In the genomic region with DNA sequence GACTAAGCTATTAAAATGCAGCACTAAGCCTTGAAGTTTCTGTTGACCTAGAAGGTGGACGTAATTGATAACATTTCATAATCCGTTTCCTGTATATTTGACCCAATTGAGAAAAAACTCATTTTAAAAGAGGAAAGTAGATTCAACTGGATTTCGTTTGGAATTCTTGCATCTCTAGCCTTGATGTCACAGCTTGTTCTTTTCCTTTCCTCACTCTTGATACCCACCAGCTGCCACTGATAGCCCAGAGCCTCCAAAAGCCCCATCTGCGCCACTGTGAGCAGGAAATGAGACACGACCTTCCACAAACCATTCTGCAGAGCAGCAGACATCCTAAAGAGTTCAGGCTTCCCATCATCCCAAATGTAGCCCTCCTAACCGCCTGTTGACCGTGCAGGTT, we compare ENCODE assay signal across 1 cellular context.
TF ChIP-seq lines count a peak whose summit lies in the region.

No MANE protein-coding gene starts in this region.

TF ChIP-seq in GM23338, 12 proteins besides CTCF, POLR2A, EP300 and RAD21 (continued from another document):
- TF ChIP-seq ZNF462 (CRISPR knock-in tag; IDR thresholded peaks at IDR 0.05), result no peak
- TF ChIP-seq ZNF114 (CRISPR knock-in tag; IDR thresholded peaks at IDR 0.05), result no peak
- no peak for TF ChIP-seq POLR2AphosphoS5 (IDR thresholded peaks at IDR 0.05; ENCODE audit: low read depth)
- no peak for TF ChIP-seq NANOG (IDR thresholded peaks at IDR 0.05; ENCODE audit: borderline replicate concordance)
- no peak for TF ChIP-seq EZH2 (IDR thresholded peaks at IDR 0.05; ENCODE audit: low read depth, unreplicated experiment)
- no peak for TF ChIP-seq ZNF331 (CRISPR knock-in tag; IDR thresholded peaks at IDR 0.05; ENCODE audit: low read depth)
